ENCODE assay signal across 1 cellular context in genomic region chrX:153763298-153763932, GRCh38.
TF ChIP-seq lines count a peak whose summit lies in the region.

No MANE protein-coding gene starts in this region.

TF ChIP-seq in HepG2, 621 proteins besides CTCF, POLR2A, EP300 and RAD21 (continued from another document and continues in another):
- TF ChIP-seq ARID4A (CRISPR knock-in tag; IDR thresholded peaks at IDR 0.05; ENCODE audit: borderline replicate concordance) = no peak
- no peak for TF ChIP-seq CEBPG (CRISPR knock-in tag; IDR thresholded peaks at IDR 0.05)
- no peak for TF ChIP-seq ZNF557 (CRISPR knock-in tag; IDR thresholded peaks at IDR 0.05)
- no peak for TF ChIP-seq POLR2AphosphoS5 (IDR thresholded peaks at IDR 0.05; ENCODE audit: low read depth, low read length)
- TF ChIP-seq BHLHE40 (IDR thresholded peaks at IDR 0.05; ENCODE audit: low read length) = peak; percentile 86
- TF ChIP-seq ZNF605 (CRISPR knock-in tag; IDR thresholded peaks at IDR 0.05) = 0 out of 2 replicates have a peak, but pooled peaks have one; percentile 58
- no peak for TF ChIP-seq SMAD9 (CRISPR knock-in tag; IDR thresholded peaks at IDR 0.05)
- no peak for TF ChIP-seq DMTF1 (CRISPR knock-in tag; IDR thresholded peaks at IDR 0.05)
- peak; percentile 74 for TF ChIP-seq HNF4A (CRISPR knock-in tag; IDR thresholded peaks at IDR 0.05)
- TF ChIP-seq ZFP62 (CRISPR knock-in tag; IDR thresholded peaks at IDR 0.05) = no peak
- TF ChIP-seq ZNF512B (CRISPR knock-in tag; IDR thresholded peaks at IDR 0.05; ENCODE audit: borderline replicate concordance) = no peak
- peak; percentile 36; the same call in 1 of the 2 replicates for TF ChIP-seq RARA (CRISPR knock-in tag; IDR thresholded peaks at IDR 0.05)
- TF ChIP-seq ZNF274 (CRISPR knock-in tag; IDR thresholded peaks at IDR 0.05) = no peak
- TF ChIP-seq PATZ1 (CRISPR knock-in tag; IDR thresholded peaks at IDR 0.05) = no peak
- TF ChIP-seq ZNF10 (CRISPR knock-in tag; IDR thresholded peaks at IDR 0.05; ENCODE audit: borderline replicate concordance, low read depth) = no peak
- no peak for TF ChIP-seq ZNF3 (CRISPR knock-in tag; IDR thresholded peaks at IDR 0.05)
- TF ChIP-seq MAFF (IDR thresholded peaks at IDR 0.05; ENCODE audit: low read depth, low read length) = no peak
- TF ChIP-seq PHF8 (CRISPR knock-in tag; IDR thresholded peaks at IDR 0.05) = 0 out of 2 replicates have a peak, but pooled peaks have one; percentile 25
- TF ChIP-seq ZNF781 (CRISPR knock-in tag; IDR thresholded peaks at IDR 0.05; ENCODE audit: borderline replicate concordance, not compliant biosample characterization) = no peak
- no peak for TF ChIP-seq ZZZ3 (CRISPR knock-in tag; IDR thresholded peaks at IDR 0.05; ENCODE audit: borderline replicate concordance)
- 0 out of 4 replicates have a peak, but pooled peaks of 1 of the 2 experiments have one; percentile 15 for TF ChIP-seq KLF16 (CRISPR knock-in tag; IDR thresholded peaks at IDR 0.05)
- no peak for TF ChIP-seq MYNN (CRISPR knock-in tag; IDR thresholded peaks at IDR 0.05; ENCODE audit: low read depth)
- TF ChIP-seq REXO4 (CRISPR knock-in tag; IDR thresholded peaks at IDR 0.05; ENCODE audit: borderline replicate concordance) = no peak
- TF ChIP-seq ATF7 (IDR thresholded peaks at IDR 0.05) = no peak
- no peak for TF ChIP-seq ATF7 (CRISPR knock-in tag; IDR thresholded peaks at IDR 0.05)
- no peak for TF ChIP-seq ZFP91 (CRISPR knock-in tag; IDR thresholded peaks at IDR 0.05; ENCODE audit: borderline replicate concordance)
- no peak for TF ChIP-seq ZNF501 (CRISPR knock-in tag; IDR thresholded peaks at IDR 0.05)
- peak; percentile 41; the same call in 1 of the 2 replicates for TF ChIP-seq TFDP1 (CRISPR knock-in tag; IDR thresholded peaks at IDR 0.05; ENCODE audit: borderline replicate concordance)
- TF ChIP-seq ZNF253 (CRISPR knock-in tag; IDR thresholded peaks at IDR 0.05; ENCODE audit: borderline replicate concordance) = peak; percentile 76; the same call in 1 of the 2 replicates
- TF ChIP-seq ATM (IDR thresholded peaks at IDR 0.05; ENCODE audit: borderline replicate concordance) = no peak
- TF ChIP-seq SAFB2 (CRISPR knock-in tag; IDR thresholded peaks at IDR 0.05; ENCODE audit: borderline replicate concordance, low read depth) = no peak
- TF ChIP-seq ZNF740 (CRISPR knock-in tag; IDR thresholded peaks at IDR 0.05) = no peak
- TF ChIP-seq ZC3H4 (CRISPR knock-in tag; IDR thresholded peaks at IDR 0.05; ENCODE audit: borderline replicate concordance) = no peak
- no peak for TF ChIP-seq GPN1 (CRISPR knock-in tag; IDR thresholded peaks at IDR 0.05; ENCODE audit: borderline replicate concordance)
- no peak for TF ChIP-seq ZBTB25 (CRISPR knock-in tag; IDR thresholded peaks at IDR 0.05)
- no peak for TF ChIP-seq ZNF160 (CRISPR knock-in tag; IDR thresholded peaks at IDR 0.05)
- TF ChIP-seq RNF219 (CRISPR knock-in tag; IDR thresholded peaks at IDR 0.05) = no peak
- no peak for TF ChIP-seq ETV6 (CRISPR knock-in tag; conservative IDR thresholded peaks at IDR 0.05)
- TF ChIP-seq MNT (IDR thresholded peaks at IDR 0.05) = peak; percentile 23; the same call in 1 of the 2 replicates
- TF ChIP-seq EZH2 (conservative IDR thresholded peaks at IDR 0.05; ENCODE audit: low read depth, low read length) = no peak
- no peak for TF ChIP-seq KLF9 (CRISPR knock-in tag; IDR thresholded peaks at IDR 0.05; ENCODE audit: low read depth)
- no peak; the same call in 1 of the 2 replicates for TF ChIP-seq RXRA (CRISPR knock-in tag; IDR thresholded peaks at IDR 0.05)
- TF ChIP-seq ZNF235 (CRISPR knock-in tag; IDR thresholded peaks at IDR 0.05; ENCODE audit: borderline replicate concordance) = no peak
- TF ChIP-seq MEIS2 (CRISPR knock-in tag; IDR thresholded peaks at IDR 0.05) = no peak
- no peak for TF ChIP-seq HMG20A (CRISPR knock-in tag; IDR thresholded peaks at IDR 0.05; ENCODE audit: borderline replicate concordance)
